11 cellular contexts compared by ENCODE assay signal in the genomic region with DNA sequence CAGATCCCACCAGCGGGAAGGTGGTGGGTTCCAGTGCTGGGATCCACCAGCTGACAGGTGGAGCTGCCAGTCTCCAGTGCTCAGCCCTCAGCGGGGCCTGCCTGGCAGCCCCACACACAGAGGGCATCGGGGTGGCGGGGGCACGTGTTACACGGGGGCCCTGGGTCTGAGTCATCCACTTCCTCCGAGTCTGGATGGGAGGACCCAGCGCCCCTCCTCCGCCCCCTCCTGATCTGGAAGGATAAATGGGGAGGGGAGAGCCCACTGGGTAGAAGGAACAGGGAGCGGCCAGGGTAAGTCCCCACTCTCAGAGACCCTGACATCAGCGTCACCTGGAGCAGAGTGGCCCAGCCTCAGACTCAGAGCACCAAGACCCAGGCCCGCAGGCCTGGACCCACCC. TPM values are rescaled to one million over a fixed set of nuclear protein-coding genes. Genes with fewer than 3 reads are reported as not detected.
DNase-seq lines count a peak whose midpoint lies in the region; ATAC-seq, FAIRE-seq and TF ChIP-seq lines count a peak whose summit lies in the region.
"Not testable (repeated sequence)": the region's sequence is repeated elsewhere in the genome, so short reads cannot be mapped to it uniquely, and the experiment has no call there.
"Had no signal": no experiment of that assay in that cellular context is flagged by ENCODE, and none has a peak within 500 bp of the region (broad histone marks: within the 10 kb centered on the region; RNA-seq: fewer than 3 reads in every experiment).

Gene TPSAB1 (plus strand): TSS at position 270 of the 400 bp plus-strand sequence. CDS start 234 bp downstream, outside the sequence.

- POLR2A ChIA-PET in K562 (lab: Yijun Ruan, JAX): not testable (repeated sequence)

- TF ChIP-seq EP300 in K562 (IDR thresholded peaks at IDR 0.05; ENCODE audit: low read length); gastroesophageal sphincter (IDR thresholded peaks at IDR 0.05): not testable (repeated sequence)

- H3K36me3 ChIP-seq in K562 (ENCODE audit: control insufficient read depth, insufficient read depth, low read length); gastroesophageal sphincter; left lung; small intestine (ENCODE audit: control insufficient read depth in 2 of 2, insufficient read depth in 2 of 2, low read length in 2 of 2); thymus (ENCODE audit: control insufficient read depth, insufficient read depth); uterus: not testable (repeated sequence)

- H3K9me3 ChIP-seq in K562 (replicated peaks; ENCODE audit: control insufficient read depth, insufficient read depth, low read depth, low read length); gastroesophageal sphincter; left lung; small intestine (ENCODE audit: control insufficient read depth, low read depth); thymus (ENCODE audit: control insufficient read depth); uterus: not testable (repeated sequence)

- CTCF ChIA-PET in K562 (lab: Yijun Ruan, JAX; ENCODE audit: low intra/inter-chr PET ratio): not testable (repeated sequence)

- not testable (repeated sequence) for H3K79me2 ChIP-seq in K562 (ENCODE audit: control insufficient read depth, insufficient read depth, low read length)

- H3K9me1 ChIP-seq in K562 (ENCODE audit: control insufficient read depth, insufficient read depth, low read length): not testable (repeated sequence)

- H3K27me3 ChIP-seq in K562 (ENCODE audit: control insufficient read depth in 2 of 2, insufficient read depth in 2 of 2, low read length in 2 of 2): peaks cover 3 to 11% of the 10 kb centered on the region in 2 experiments; a peak in 3 of 5 replicates
- H3K27me3 ChIP-seq in gastroesophageal sphincter: peaks cover 37% of the 10 kb centered on the region
- H3K27me3 ChIP-seq in left lung: peaks cover 0 to 17% of the 10 kb centered on the region in 2 donors
- not testable (repeated sequence) for H3K27me3 ChIP-seq in small intestine (ENCODE audit: control insufficient read depth in 2 of 2, insufficient read depth in 2 of 2, low read length in 2 of 2); thymus (ENCODE audit: control insufficient read depth, insufficient read depth); uterus

- TF ChIP-seq POLR2A in K562 (conservative IDR thresholded peaks at IDR 0.05); gastroesophageal sphincter (IDR thresholded peaks at IDR 0.05); uterus (IDR thresholded peaks at IDR 0.05): not testable (repeated sequence)

- not testable (repeated sequence) for BruUV-seq in K562 (replicated peaks; lab: Mats Ljungman, UMichigan)

- H4K20me1 ChIP-seq in K562 (replicated peaks; ENCODE audit: control insufficient read depth, insufficient read depth, low read length): not testable (repeated sequence)

- DNase-seq in K562 (ENCODE audit: extremely low read depth in 1 of 4, low spot score in 3 of 4); left lung; mucosa of gallbladder (ENCODE audit: low spot score); small intestine; uterus: not testable (repeated sequence)

- not testable (repeated sequence) for FAIRE-seq in K562 (lab: Jason Lieb, UNC); small intestine (lab: Jason Lieb, UNC)

- H3K4me3 ChIP-seq in K562; gastroesophageal sphincter; left lung; small intestine (ENCODE audit: low read depth in 1 of 2, low read length in 2 of 2); thymus (ENCODE audit: low read length); uterus: not testable (repeated sequence)

- WGBS in K562 (ENCODE audit: insufficient coverage, low coverage, missing lambda C conversion rate): 6% methylated on average over 3 of the region's 12 CpGs
- WGBS in gastroesophageal sphincter (ENCODE audit: low coverage in 1 of 2), 2 donors: no CpG with 5 or more reads among the region's 12 CpGs
- WGBS in small intestine, 3 donors: 36 to 61% (median 49%) methylated on average over 4 to 8 of the region's 12 CpGs
- 72% methylated on average over 7 of the region's 12 CpGs for WGBS in thymus

- in situ Hi-C loops in K562 (cut with MboI): not testable (repeated sequence)

- TF ChIP-seq RAD21 in K562 (CRISPR knock-in tag; conservative IDR thresholded peaks at IDR 0.05 in 1 of 2, IDR thresholded peaks at IDR 0.05 in 1 of 2): not testable (repeated sequence)

- ATAC-seq in K562, gastroesophageal sphincter, left lung: not testable (repeated sequence)

- H2AFZ ChIP-seq in K562 (ENCODE audit: low read depth, low read length): not testable (repeated sequence)

- H3K9ac ChIP-seq in K562 (ENCODE audit: insufficient read depth in 1 of 2, low read depth in 2 of 2, low read length in 2 of 2): not testable (repeated sequence)

- H3K4me2 ChIP-seq in K562 (ENCODE audit: insufficient read depth, low read length): not testable (repeated sequence)

- intact Hi-C loops in K562 (cut with micrococcal nuclease); left lung (cut with DNase I); uterus (cut with DNase I; ENCODE audit: low total_unique reads): not testable (repeated sequence)

- not testable (repeated sequence) for TF ChIP-seq CTCF in K562 (IDR thresholded peaks at IDR 0.05 in 2 of 3, conservative IDR thresholded peaks at IDR 0.05 in 1 of 3; ENCODE audit: insufficient read depth in 2 of 3, low read depth in 1 of 3, low read length in 3 of 3); gastroesophageal sphincter (IDR thresholded peaks at IDR 0.05); left lung (IDR thresholded peaks at IDR 0.05); uterus (IDR thresholded peaks at IDR 0.05)

- H3K4me1 ChIP-seq in K562 (replicated peaks in 1 of 2; ENCODE audit: control insufficient read depth in 2 of 2, insufficient read depth in 2 of 2, low read length in 2 of 2): peaks cover 0 to 19% of the 10 kb centered on the region in 2 experiments; a peak in 2 of 5 replicates
- not testable (repeated sequence) for H3K4me1 ChIP-seq in gastroesophageal sphincter; left lung; small intestine (ENCODE audit: control insufficient read depth in 2 of 2, insufficient read depth in 1 of 2, low read depth in 1 of 2, low read length in 1 of 2); thymus (ENCODE audit: control insufficient read depth, insufficient read depth, low read length); uterus

- not testable (repeated sequence) for H3K27ac ChIP-seq in K562 (ENCODE audit: extremely low read depth, low read depth, low read length); gastroesophageal sphincter; left lung; small intestine (ENCODE audit: low read depth in 1 of 2, low read length in 1 of 2); thymus (ENCODE audit: low read depth); uterus

TF ChIP-seq in K562, 482 proteins besides CTCF, POLR2A, EP300 and RAD21:
- TF ChIP-seq, protein P1, sequence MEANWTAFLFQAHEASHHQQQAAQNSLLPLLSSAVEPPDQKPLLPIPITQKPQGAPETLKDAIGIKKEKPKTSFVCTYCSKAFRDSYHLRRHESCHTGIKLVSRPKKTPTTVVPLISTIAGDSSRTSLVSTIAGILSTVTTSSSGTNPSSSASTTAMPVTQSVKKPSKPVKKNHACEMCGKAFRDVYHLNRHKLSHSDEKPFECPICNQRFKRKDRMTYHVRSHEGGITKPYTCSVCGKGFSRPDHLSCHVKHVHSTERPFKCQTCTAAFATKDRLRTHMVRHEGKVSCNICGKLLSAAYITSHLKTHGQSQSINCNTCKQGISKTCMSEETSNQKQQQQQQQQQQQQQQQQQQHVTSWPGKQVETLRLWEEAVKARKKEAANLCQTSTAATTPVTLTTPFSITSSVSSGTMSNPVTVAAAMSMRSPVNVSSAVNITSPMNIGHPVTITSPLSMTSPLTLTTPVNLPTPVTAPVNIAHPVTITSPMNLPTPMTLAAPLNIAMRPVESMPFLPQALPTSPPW (CRISPR knock-in tag; IDR thresholded peaks at IDR 0.05): peak; percentile 13; the same call in 1 of the 2 replicates

RNA-seq across cellular contexts. Expression of gene TPSAB1, which starts in this region (rescaled TPM):
- total RNA-seq in K562 (2011; cell fraction: chromatin; rRNA removed; ENCODE audit: low replicate concordance): not detected in 2 replicates
- not detected in 2 replicates for total RNA-seq in K562 (2011; cell fraction: nucleolus; rRNA removed)
- total RNA-seq in K562 (2011; cell fraction: nucleoplasm; rRNA removed): not detected in 2 replicates
- not detected in 2 replicates for total RNA-seq in K562 (2014; rRNA removed)
- total RNA-seq in K562 (2014; rRNA removed; fragmentation: Illumina TruSeq; extraction: Trizol): not detected in 2 replicates
- not detected in 2 replicates for total RNA-seq in K562 (2015; rRNA removed; fragmentation: Illumina TruSeq; extraction: Trizol)
- total RNA-seq in K562 (2021): 0.31 TPM in 1 of 2 replicates, not detected in the other
- polyA plus RNA-seq in K562 (2011; rRNA removed): not detected in 2 replicates
- polyA plus RNA-seq in K562 (2011; cell fraction: cytosol; rRNA removed): not detected in 2 replicates
- not detected in 2 replicates for polyA plus RNA-seq in K562 (2011; cell fraction: nucleus; rRNA removed)
- polyA plus RNA-seq in K562 (2012): 0.10 TPM in 1 of 2 replicates, not detected in the other
- polyA plus RNA-seq in K562 (2014; fragmentation: Illumina TruSeq; extraction: Trizol): not detected in 2 replicates
- not detected for polyA plus RNA-seq in K562 (2014; fragmentation: Nextera tagmentation; extraction: Ambion mirVana)
- not detected in 2 replicates for polyA plus RNA-seq in K562 (2014; rRNA removed)
- polyA minus RNA-seq in K562 (2011; rRNA and poly(A)+ RNA removed): not detected in 2 replicates
- polyA minus RNA-seq in K562 (2011; cell fraction: cytosol; rRNA and poly(A)+ RNA removed): not detected in 2 replicates
- polyA minus RNA-seq in K562 (2011; cell fraction: nucleus; rRNA and poly(A)+ RNA removed): not detected in 2 replicates
- 10 to 100 TPM; 39.8 to 94.6 (median 63.9) TPM for total RNA-seq in gastroesophageal sphincter
- 10 to 100 TPM; 35.1 to 51.0 TPM for total RNA-seq in left lung
- total RNA-seq in mucosa of gallbladder: 139 TPM
- polyA plus RNA-seq in small intestine: 10 to 100 TPM in 2 of 3 donors, 1 to 10 TPM in 1; 1.8 to 50.5 (median 28.9) TPM
- 11.1 TPM for polyA plus RNA-seq in thymus
- 10 to 100 TPM in 3 of 4 donors, 1 to 10 TPM in 1; 3.9 to 96.2 (median 14.2) TPM for total RNA-seq in uterus
- total RNA-seq: H1, HepG2, HT-29, OCI-LY7 had no signal
